ENCODE assay signal across 8 cellular contexts in the genomic region with DNA sequence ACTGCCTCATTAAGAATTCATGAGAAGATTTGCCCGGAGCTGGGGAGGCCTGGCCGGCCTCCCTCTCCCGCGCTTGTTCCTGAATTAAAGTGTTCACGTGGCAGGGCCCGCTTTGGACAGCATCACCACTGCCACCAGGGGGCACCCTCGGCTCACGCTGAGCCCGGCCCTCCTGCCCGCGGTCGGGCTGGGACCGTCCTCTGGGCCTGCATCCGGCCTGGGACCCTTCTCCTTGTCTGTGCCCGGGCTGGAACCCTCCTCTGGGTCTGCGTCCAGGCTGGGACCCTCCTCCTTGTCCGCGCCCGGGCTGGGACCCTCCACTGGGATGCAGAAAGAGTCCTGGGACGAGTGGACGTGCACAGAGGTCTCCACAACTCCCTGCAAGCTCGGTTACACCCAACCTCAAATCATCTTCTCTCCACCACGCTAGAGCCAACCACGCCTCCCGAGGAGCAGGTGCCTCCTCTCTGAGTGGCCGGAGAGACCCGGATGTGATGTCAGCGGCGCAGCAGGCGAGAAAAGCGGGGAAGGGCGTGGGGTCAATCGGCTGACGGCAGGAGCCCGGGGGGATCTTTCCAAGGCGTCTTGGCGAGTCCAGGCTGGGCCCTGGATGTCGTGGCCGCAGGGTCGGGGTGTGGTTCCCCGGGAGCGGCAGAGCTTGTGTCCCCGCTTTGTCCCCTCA. TPM values are rescaled to one million over a fixed set of nuclear protein-coding genes. Genes with fewer than 3 reads are reported as not detected.
DNase-seq lines count a peak whose midpoint lies in the region; ATAC-seq and TF ChIP-seq lines count a peak whose summit lies in the region.

No MANE protein-coding gene starts in this region.

- H3K36me3 ChIP-seq in neural progenitor cell: no peaks in the 10 kb centered on the region

- H3K9ac ChIP-seq in neural progenitor cell: no peak overlapping the region

- H3K4me2 ChIP-seq in neural progenitor cell: no peak overlapping the region

- TF ChIP-seq CTCF in AG10803 (conservative IDR thresholded peaks at IDR 0.05; ENCODE audit: low read length): peak; percentile 58
- TF ChIP-seq CTCF in neural progenitor cell (IDR thresholded peaks at IDR 0.05): peak; percentile 88

- no peaks in the 10 kb centered on the region for H3K4me1 ChIP-seq in neural progenitor cell

- peak; percentile 66 for ATAC-seq in GM19452 (IDR thresholded peaks at IDR 0.05; ENCODE audit: unreplicated experiment)
- peak; percentile 73 for ATAC-seq in activated CD8-positive, alpha-beta memory T cell treated with anti-CD3 and anti-CD28 coated beads, Interleukin-2, amount 10 ng/mL, durations not matched to agents 7 days and 5 days

- H3K4me1 Mint-ChIP-seq in activated CD8-positive, alpha-beta memory T cell treated with anti-CD3 and anti-CD28 coated beads, Interleukin-2, amount 10 ng/mL, durations not matched to agents 7 days and 5 days: peaks cover 5% of the 10 kb centered on the region
- H3K4me1 Mint-ChIP-seq in neural progenitor cell: peaks cover 10% of the 10 kb centered on the region

- no peaks in the 10 kb centered on the region for H3K27me3 ChIP-seq in neural progenitor cell

- peak overlapping the region; percentile 47 for H2AFZ ChIP-seq in neural progenitor cell (replicated peaks)

- CTCF ChIA-PET in activated CD8-positive, alpha-beta memory T cell treated with anti-CD3 and anti-CD28 coated beads, Interleukin-2, amount 10 ng/mL, durations not matched to agents 7 days and 5 days (lab: Charles Lee): interaction anchor here (1.1 to 2.7 kb wide), 3 partner anchors 511 to 519 kb away, joined by 4 to 11 read pairs (median 6); no protein-coding TSS in a partner anchor

- no peak overlapping the region for H3K4me3 Mint-ChIP-seq in activated CD8-positive, alpha-beta memory T cell treated with anti-CD3 and anti-CD28 coated beads, Interleukin-2, amount 10 ng/mL, durations not matched to agents 7 days and 5 days
- no peak overlapping the region for H3K4me3 Mint-ChIP-seq in neural progenitor cell

- no peaks in the 10 kb centered on the region for H3K9me3 ChIP-seq in neural progenitor cell (ENCODE audit: low read depth)

- no peak for TF ChIP-seq POLR2A in erythroblast (IDR thresholded peaks at IDR 0.05; ENCODE audit: low read length)

- H3K27me3 Mint-ChIP-seq in activated CD8-positive, alpha-beta memory T cell treated with anti-CD3 and anti-CD28 coated beads, Interleukin-2, amount 10 ng/mL, durations not matched to agents 7 days and 5 days: peaks cover 8% of the 10 kb centered on the region
- peaks cover 14% of the 10 kb centered on the region for H3K27me3 Mint-ChIP-seq in neural progenitor cell (ENCODE audit: insufficient read depth, low read depth)

- no peak overlapping the region for H3K4me3 ChIP-seq in AG10803 (ENCODE audit: low read length)
- H3K4me3 ChIP-seq in neural progenitor cell: no peak overlapping the region

- no peaks in the 10 kb centered on the region for H3F3A ChIP-seq in neural progenitor cell (ENCODE audit: low read depth)

- H3K27ac ChIP-seq in neural progenitor cell: no peak overlapping the region

- peak; percentile 15 for DNase-seq in AG10803 (ENCODE audit: low read depth)
- peak; percentile 53 for DNase-seq in NCI-H510A treated with DMSO at 0.1 percent for 48 hours (lab: John Stamatoyannopoulos, UW)
- DNase-seq in activated CD8-positive, alpha-beta memory T cell treated with anti-CD3 and anti-CD28 coated beads, Interleukin-2, amount 10 ng/mL, durations not matched to agents 7 days and 5 days: peak; percentile 54
- DNase-seq in erythroblast (lab: John Stamatoyannopoulos, UW): peak; percentile 40 to 65
- peak; percentile 84 for DNase-seq in neural progenitor cell (ENCODE audit: low spot score)
- peak; percentile 51 for DNase-seq in superior temporal gyrus (ENCODE audit: extremely low spot score)
- no peak for DNase-seq in glomerular visceral epithelial cell (ENCODE audit: extremely low spot score)

- no peaks in the 10 kb centered on the region for H3K79me2 ChIP-seq in neural progenitor cell (ENCODE audit: low read depth)

- H4K20me1 ChIP-seq in neural progenitor cell (ENCODE audit: low read depth): no peaks in the 10 kb centered on the region

- no peaks in the 10 kb centered on the region for H3K36me3 Mint-ChIP-seq in activated CD8-positive, alpha-beta memory T cell treated with anti-CD3 and anti-CD28 coated beads, Interleukin-2, amount 10 ng/mL, durations not matched to agents 7 days and 5 days
- H3K36me3 Mint-ChIP-seq in neural progenitor cell: no peaks in the 10 kb centered on the region

- no peaks in the 10 kb centered on the region for H3K9me3 Mint-ChIP-seq in activated CD8-positive, alpha-beta memory T cell treated with anti-CD3 and anti-CD28 coated beads, Interleukin-2, amount 10 ng/mL, durations not matched to agents 7 days and 5 days (ENCODE audit: low read depth)
- peaks cover 5% of the 10 kb centered on the region for H3K9me3 Mint-ChIP-seq in neural progenitor cell

- no peak overlapping the region for H3K27ac Mint-ChIP-seq in activated CD8-positive, alpha-beta memory T cell treated with anti-CD3 and anti-CD28 coated beads, Interleukin-2, amount 10 ng/mL, durations not matched to agents 7 days and 5 days
- H3K27ac Mint-ChIP-seq in neural progenitor cell: no peak overlapping the region

RNA-seq across cellular contexts. Expression of a gene that starts 50.9 kb away (rescaled TPM):
- under 1 TPM in 1 of 2 experiments, not detected in 1; 0.91 TPM for total RNA-seq in activated CD8-positive, alpha-beta memory T cell treated with anti-CD3 and anti-CD28 coated beads, Interleukin-2, amount 10 ng/mL, durations not matched to agents 7 days and 5 days
- 0.36 and 5.5 TPM in 2 replicates for total RNA-seq in neural progenitor cell (ENCODE audit: low replicate concordance)
